Comparison of ENCODE assay signal across 8 cellular contexts in the genomic region with DNA sequence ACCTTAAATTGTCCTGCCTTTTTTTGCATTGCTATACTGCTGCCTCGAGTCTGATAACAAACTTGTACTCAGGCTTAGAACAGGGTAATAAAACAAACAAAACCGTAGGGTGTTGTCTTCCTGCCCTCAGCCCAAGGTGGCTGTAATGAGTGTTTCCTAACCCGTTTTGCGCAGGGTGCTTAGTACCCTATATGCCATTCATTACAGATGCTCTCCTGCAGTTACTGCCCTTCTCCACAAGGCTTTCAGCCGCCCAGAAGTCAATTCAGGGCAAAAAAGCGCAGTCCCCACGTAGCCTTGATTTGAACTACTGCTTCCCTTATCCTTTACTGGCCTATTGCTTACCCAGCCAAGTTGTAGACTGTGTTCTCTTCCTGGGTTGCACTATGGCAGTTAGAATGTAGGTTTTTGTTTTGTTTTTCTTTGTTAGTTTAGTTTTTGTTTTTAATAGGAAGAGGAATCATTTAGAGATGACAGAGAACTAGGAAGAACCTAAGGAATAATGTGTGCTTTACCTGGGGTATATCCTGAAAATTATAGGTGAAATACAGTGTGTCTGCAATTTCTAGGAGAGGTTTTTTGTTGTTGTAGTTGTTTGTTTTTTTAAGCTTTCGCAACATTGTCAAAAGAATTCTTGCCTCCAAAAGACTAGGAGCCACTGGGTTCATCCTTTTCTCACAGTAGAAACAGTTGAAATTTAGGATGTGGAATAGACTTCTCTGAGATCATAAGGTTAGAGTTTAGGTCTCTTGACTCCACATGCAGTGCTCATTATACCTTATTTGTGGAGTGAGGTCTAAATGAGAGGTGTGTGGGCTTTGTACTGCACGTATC. TPM values are rescaled to one million over a fixed set of nuclear protein-coding genes. Genes with fewer than 3 reads are reported as not detected.
A peak's percentile ranks its signal among the peaks of the same experiment; 100 is the strongest.
DNase-seq lines count a peak whose midpoint lies in the region; ATAC-seq and TF ChIP-seq lines count a peak whose summit lies in the region.

No MANE protein-coding gene starts in this region.

- H3K4me3 ChIP-seq in foreskin fibroblast (ENCODE audit: low read depth in 1 of 2, low read length in 2 of 2) (peak overlapping the region; percentile 85 to 98), osteoblast (ENCODE audit: insufficient read depth, low read length) (peak overlapping the region; percentile 89)

- no peaks in the 10 kb centered on the region for H3K9me3 ChIP-seq in osteoblast (ENCODE audit: low read depth, low read length)

- peak; percentile 57 for ATAC-seq in GM19438 (IDR thresholded peaks at IDR 0.05; ENCODE audit: low read depth, unreplicated experiment)
- peak; percentile 49 for ATAC-seq in HG03558 (IDR thresholded peaks at IDR 0.05; ENCODE audit: extremely low read depth, unreplicated experiment)

- H3K36me3 Mint-ChIP-seq in activated T-helper 1 cell treated with anti-CD3 and anti-CD28 coated beads, Interleukin-12 subunit alpha, Interleukin-12 subunit beta, Interleukin-2, Interleukin-4 antibody, amounts not matched to agents 30 ng/mL and 10 ng/mL and 1 ng/mL, durations not matched to agents 14 hours and 24 hours and 36 hours (ENCODE audit: low read depth) = peaks cover 30% of the 10 kb centered on the region
- peaks cover 12% of the 10 kb centered on the region for H3K36me3 Mint-ChIP-seq in type B pancreatic cell

- H3K79me2 ChIP-seq in osteoblast (ENCODE audit: insufficient read depth, low read length) = peaks cover 86% of the 10 kb centered on the region

- peaks cover 28% of the 10 kb centered on the region for H3K4me1 ChIP-seq in osteoblast (ENCODE audit: insufficient read depth, low read length)

- peak overlapping the region; percentile 91 for H3K27ac ChIP-seq in osteoblast (ENCODE audit: low read depth, low read length)

- H3K27ac Mint-ChIP-seq in activated T-helper 1 cell treated with anti-CD3 and anti-CD28 coated beads, Interleukin-12 subunit alpha, Interleukin-12 subunit beta, Interleukin-2, Interleukin-4 antibody, amounts not matched to agents 30 ng/mL and 10 ng/mL and 1 ng/mL, durations not matched to agents 14 hours and 24 hours and 36 hours = peak overlapping the region; percentile 98
- peak overlapping the region; percentile 94 for H3K27ac Mint-ChIP-seq in type B pancreatic cell

- no peak overlapping the region for H2AFZ ChIP-seq in osteoblast (ENCODE audit: low read length)

- TF ChIP-seq CTCF in foreskin fibroblast (IDR thresholded peaks at IDR 0.05; ENCODE audit: low read depth, low read length) (peak; percentile 67), osteoblast (IDR thresholded peaks at IDR 0.05; ENCODE audit: extremely low read depth, low read depth, low read length) (peak; percentile 66), type B pancreatic cell (conservative IDR thresholded peaks at IDR 0.05) (peak; percentile 75)

- intact Hi-C loops in activated T-helper 1 cell treated with anti-CD3 and anti-CD28 coated beads, Interleukin-12 subunit alpha, Interleukin-12 subunit beta, Interleukin-2, Interleukin-4 antibody, amounts not matched to agents 30 ng/mL and 10 ng/mL and 1 ng/mL, durations not matched to agents 14 hours and 24 hours and 36 hours (cut with micrococcal nuclease) = loop anchor here (1.0 to 5.0 kb wide), 9 partner anchors 27 to 1770 kb away; a partner anchor contains a TSS

- H3K27me3 Mint-ChIP-seq in activated T-helper 1 cell treated with anti-CD3 and anti-CD28 coated beads, Interleukin-12 subunit alpha, Interleukin-12 subunit beta, Interleukin-2, Interleukin-4 antibody, amounts not matched to agents 30 ng/mL and 10 ng/mL and 1 ng/mL, durations not matched to agents 14 hours and 24 hours and 36 hours (ENCODE audit: insufficient read depth) = no peaks in the 10 kb centered on the region
- H3K27me3 Mint-ChIP-seq in type B pancreatic cell = no peaks in the 10 kb centered on the region

- peak overlapping the region; percentile 99 for H3K4me2 ChIP-seq in osteoblast (ENCODE audit: insufficient read depth, low read length)

- in situ Hi-C loops in Caki2 (cut with HindIII; ENCODE audit: low pct_unique_long_range_greater_than_20kb, low sequenced_read_pairs) = no loop called here

- no peaks in the 10 kb centered on the region for H3K9me3 Mint-ChIP-seq in activated T-helper 1 cell treated with anti-CD3 and anti-CD28 coated beads, Interleukin-12 subunit alpha, Interleukin-12 subunit beta, Interleukin-2, Interleukin-4 antibody, amounts not matched to agents 30 ng/mL and 10 ng/mL and 1 ng/mL, durations not matched to agents 14 hours and 24 hours and 36 hours
- H3K9me3 Mint-ChIP-seq in type B pancreatic cell = no peaks in the 10 kb centered on the region

- H3K27me3 ChIP-seq in osteoblast (ENCODE audit: insufficient read depth, low read length) = no peaks in the 10 kb centered on the region

- H3K4me3 Mint-ChIP-seq in activated T-helper 1 cell treated with anti-CD3 and anti-CD28 coated beads, Interleukin-12 subunit alpha, Interleukin-12 subunit beta, Interleukin-2, Interleukin-4 antibody, amounts not matched to agents 30 ng/mL and 10 ng/mL and 1 ng/mL, durations not matched to agents 14 hours and 24 hours and 36 hours = peak overlapping the region; percentile 99
- H3K4me3 Mint-ChIP-seq in type B pancreatic cell = peak overlapping the region; percentile 96

- peaks cover 24% of the 10 kb centered on the region for H3K36me3 ChIP-seq in osteoblast (ENCODE audit: insufficient read depth, low read length)

- H4K20me1 ChIP-seq in osteoblast (ENCODE audit: insufficient read depth, low read length) = peaks cover 21% of the 10 kb centered on the region

- H3K4me1 Mint-ChIP-seq in activated T-helper 1 cell treated with anti-CD3 and anti-CD28 coated beads, Interleukin-12 subunit alpha, Interleukin-12 subunit beta, Interleukin-2, Interleukin-4 antibody, amounts not matched to agents 30 ng/mL and 10 ng/mL and 1 ng/mL, durations not matched to agents 14 hours and 24 hours and 36 hours (ENCODE audit: low read depth) = peaks cover 59% of the 10 kb centered on the region
- H3K4me1 Mint-ChIP-seq in type B pancreatic cell (ENCODE audit: unreplicated experiment) = peaks cover 26% of the 10 kb centered on the region

- peak; percentile 55 for DNase-seq in Caki2 (ENCODE audit: low read depth)
- DNase-seq in RKO (ENCODE audit: low spot score) = peak; percentile 90
- peak; percentile 65 for DNase-seq in activated T-helper 1 cell treated with anti-CD3 and anti-CD28 coated beads, Interleukin-12 subunit alpha, Interleukin-12 subunit beta, Interleukin-2, Interleukin-4 antibody, amounts not matched to agents 30 ng/mL and 10 ng/mL and 1 ng/mL, durations not matched to agents 14 hours and 24 hours and 36 hours (ENCODE audit: low spot score)
- peak; percentile 68 to 84 for DNase-seq in foreskin fibroblast
- DNase-seq in osteoblast (ENCODE audit: insufficient read length, low spot score, missing footprints) = peak; percentile 82
- DNase-seq in type B pancreatic cell (ENCODE audit: extremely low spot score, unreplicated experiment) = no peak

RNA-seq across cellular contexts. Expression of a gene that starts 1.3 kb away (rescaled TPM):
- 18.9 and 19.9 TPM in 2 replicates for total RNA-seq in Caki2 (2014; rRNA removed; shearing (Covaris generic); ENCODE audit: low replicate concordance)
- total RNA-seq in activated T-helper 1 cell treated with anti-CD3 and anti-CD28 coated beads, Interleukin-12 subunit alpha, Interleukin-12 subunit beta, Interleukin-2, Interleukin-4 antibody, amounts not matched to agents 30 ng/mL and 10 ng/mL and 1 ng/mL, durations not matched to agents 14 hours and 24 hours and 36 hours = 49.1 and 49.9 TPM in 2 replicates
- 49.8 and 54.3 TPM in 2 replicates for total RNA-seq in osteoblast
- 36.3 and 40.5 TPM in 2 replicates for total RNA-seq in type B pancreatic cell (ENCODE audit: low replicate concordance)

RNA-seq across cellular contexts. Expression of a gene that starts 1.4 kb away (rescaled TPM):
- total RNA-seq in Caki2 (2014; rRNA removed; shearing (Covaris generic); ENCODE audit: low replicate concordance) = 2.2 and 4.2 TPM in 2 replicates
- total RNA-seq in activated T-helper 1 cell treated with anti-CD3 and anti-CD28 coated beads, Interleukin-12 subunit alpha, Interleukin-12 subunit beta, Interleukin-2, Interleukin-4 antibody, amounts not matched to agents 30 ng/mL and 10 ng/mL and 1 ng/mL, durations not matched to agents 14 hours and 24 hours and 36 hours = 2.4 TPM in 2 replicates
- total RNA-seq in osteoblast = 9.1 and 9.8 TPM in 2 replicates
- total RNA-seq in type B pancreatic cell (ENCODE audit: low replicate concordance) = 4.9 and 5.5 TPM in 2 replicates

RNA-seq across cellular contexts. Expression of a gene that starts 41.3 kb away (rescaled TPM):
- 16.3 and 17.3 TPM in 2 replicates for total RNA-seq in Caki2 (2014; rRNA removed; shearing (Covaris generic); ENCODE audit: low replicate concordance)
- 9.3 and 9.5 TPM in 2 replicates for total RNA-seq in activated T-helper 1 cell treated with anti-CD3 and anti-CD28 coated beads, Interleukin-12 subunit alpha, Interleukin-12 subunit beta, Interleukin-2, Interleukin-4 antibody, amounts not matched to agents 30 ng/mL and 10 ng/mL and 1 ng/mL, durations not matched to agents 14 hours and 24 hours and 36 hours
- 22.1 and 22.7 TPM in 2 replicates for total RNA-seq in osteoblast
- 7.8 and 17.4 TPM in 2 replicates for total RNA-seq in type B pancreatic cell (ENCODE audit: low replicate concordance)

RNA-seq across cellular contexts. Expression of a gene that starts 57.3 kb away (rescaled TPM):
- total RNA-seq in Caki2 (2014; rRNA removed; shearing (Covaris generic); ENCODE audit: low replicate concordance) = 0.07 and 0.14 TPM in 2 replicates
- total RNA-seq in activated T-helper 1 cell treated with anti-CD3 and anti-CD28 coated beads, Interleukin-12 subunit alpha, Interleukin-12 subunit beta, Interleukin-2, Interleukin-4 antibody, amounts not matched to agents 30 ng/mL and 10 ng/mL and 1 ng/mL, durations not matched to agents 14 hours and 24 hours and 36 hours = not detected in 2 replicates
- total RNA-seq in osteoblast = under 0.01 TPM in 2 replicates
- total RNA-seq in type B pancreatic cell (ENCODE audit: low replicate concordance) = not detected in 2 replicates
